In genomic region chr15:78049691-78050440, GRCh38 we compare ENCODE assay signal across 8 cellular contexts. TPM values are rescaled to one million over a fixed set of nuclear protein-coding genes. Genes with fewer than 3 reads are reported as not detected.
DNase-seq lines count a peak whose midpoint lies in the region; ATAC-seq and TF ChIP-seq lines count a peak whose summit lies in the region.

No MANE protein-coding gene starts in this region.

- H3K4me1 ChIP-seq in gastroesophageal sphincter = peaks cover 0 to 87% (median 46%) of the 10 kb centered on the region in 3 donors
- peaks cover 29% of the 10 kb centered on the region for H3K4me1 ChIP-seq in psoas muscle

- peaks cover 60% of the 10 kb centered on the region for H3K36me3 Mint-ChIP-seq in stimulated activated effector memory CD8-positive, alpha-beta T cell treated with anti-CD3 and anti-CD28 coated beads, Interleukin-12 subunit alpha, Interleukin-12 subunit beta, amount 100 ng/mL, for 72 hours

- H3K27me3 ChIP-seq in gastroesophageal sphincter (no peaks in the 10 kb centered on the region), psoas muscle (ENCODE audit: insufficient read depth in 3 of 3, low read length in 2 of 3) (no peaks in the 10 kb centered on the region)

- no peaks in the 10 kb centered on the region for H3K9me3 ChIP-seq in gastroesophageal sphincter
- no peaks in the 10 kb centered on the region for H3K9me3 ChIP-seq in psoas muscle

- peak overlapping the region in 3 of 4 donors; percentile 54 to 65 (median 65) for H3K27ac ChIP-seq in gastroesophageal sphincter
- no peak overlapping the region for H3K27ac ChIP-seq in psoas muscle

- no peak for TF ChIP-seq CTCF in AG09309 (IDR thresholded peaks at IDR 0.05; ENCODE audit: control insufficient read depth, insufficient read depth, low read depth, low read length, missing control alignments)
- TF ChIP-seq CTCF in gastroesophageal sphincter (IDR thresholded peaks at IDR 0.05) = no peak
- no peak for TF ChIP-seq CTCF in psoas muscle (IDR thresholded peaks at IDR 0.05)

- no peaks in the 10 kb centered on the region for H3K9me3 Mint-ChIP-seq in stimulated activated effector memory CD8-positive, alpha-beta T cell treated with anti-CD3 and anti-CD28 coated beads, Interleukin-12 subunit alpha, Interleukin-12 subunit beta, amount 100 ng/mL, for 72 hours

- TF ChIP-seq EP300 in gastroesophageal sphincter (IDR thresholded peaks at IDR 0.05) = no peak

- intact Hi-C loops in psoas muscle (cut with DNase I) = loop anchor here in 1 of 2 donors (5.0 kb wide), 1 partner anchor 38 kb away; no protein-coding TSS in a partner anchor

- H3K27ac Mint-ChIP-seq in stimulated activated effector memory CD8-positive, alpha-beta T cell treated with anti-CD3 and anti-CD28 coated beads, Interleukin-12 subunit alpha, Interleukin-12 subunit beta, amount 100 ng/mL, for 72 hours = peak overlapping the region; percentile 90

- DNase-seq in AG09309 (ENCODE audit: low read depth) = peak; percentile 96
- DNase-seq in GM19240 (ENCODE audit: insufficient read length, low spot score) = peak; percentile 52
- peak; percentile 64 to 73 for DNase-seq in activated CD4-positive, alpha-beta T cell treated with anti-CD3 and anti-CD28 coated beads, Interleukin-2, amount 50 U/mL, for 48 hours
- peak; percentile 45 to 74 for DNase-seq in stimulated activated effector memory CD8-positive, alpha-beta T cell treated with anti-CD3 and anti-CD28 coated beads, Interleukin-12 subunit alpha, Interleukin-12 subunit beta, amount 100 ng/mL, for 72 hours (ENCODE audit: low spot score in 2 of 2)
- no peak for DNase-seq in psoas muscle

- no peak for TF ChIP-seq POLR2A in gastroesophageal sphincter (IDR thresholded peaks at IDR 0.05)

- peak; percentile 64 for ATAC-seq in HG03439 (IDR thresholded peaks at IDR 0.05; ENCODE audit: unreplicated experiment)
- peak; percentile 40 for ATAC-seq in gastroesophageal sphincter
- peak; percentile 77 for ATAC-seq in stimulated activated effector memory CD8-positive, alpha-beta T cell treated with anti-CD3 and anti-CD28 coated beads, Interleukin-12 subunit alpha, Interleukin-12 subunit beta, amount 100 ng/mL, for 72 hours
- no peak for ATAC-seq in psoas muscle
- no peak for ATAC-seq in GM18520 (IDR thresholded peaks at IDR 0.05; ENCODE audit: unreplicated experiment)

- WGBS in gastroesophageal sphincter (ENCODE audit: low coverage in 1 of 2), 2 donors = 19 to 32% methylated on average over 7 of the region's 7 CpGs
- WGBS in psoas muscle, 3 donors = 61 to 71% (median 69%) methylated on average over 7 of the region's 7 CpGs

- H3K4me3 ChIP-seq in AG09309 (ENCODE audit: control insufficient read depth, low read depth, low read length) (no peak overlapping the region), gastroesophageal sphincter (no peak overlapping the region), psoas muscle (no peak overlapping the region)

- peak overlapping the region; percentile 73 for H3K4me3 Mint-ChIP-seq in stimulated activated effector memory CD8-positive, alpha-beta T cell treated with anti-CD3 and anti-CD28 coated beads, Interleukin-12 subunit alpha, Interleukin-12 subunit beta, amount 100 ng/mL, for 72 hours

- H3K4me1 Mint-ChIP-seq in stimulated activated effector memory CD8-positive, alpha-beta T cell treated with anti-CD3 and anti-CD28 coated beads, Interleukin-12 subunit alpha, Interleukin-12 subunit beta, amount 100 ng/mL, for 72 hours = peaks cover 92% of the 10 kb centered on the region

- H3K36me3 ChIP-seq in gastroesophageal sphincter (peaks cover 0 to 21% of the 10 kb centered on the region in 2 donors), psoas muscle (ENCODE audit: insufficient read depth in 1 of 2, low read depth in 1 of 2) (peaks cover 2 to 16% of the 10 kb centered on the region in 2 donors)

RNA-seq across cellular contexts. Expression of gene TBC1D2B, which starts 27.6 kb away (rescaled TPM):
- total RNA-seq in gastroesophageal sphincter (10 to 100 TPM; 36.9 to 51.7 (median 46.5) TPM), psoas muscle (10 to 100 TPM in 1 of 4 donors, 1 to 10 TPM in 3; 6.8 to 11.8 (median 8.8) TPM)
- polyA plus RNA-seq in psoas muscle = 1 to 10 TPM; 2.8 to 5.6 (median 3.4) TPM

RNA-seq across cellular contexts. Expression of gene SH2D7, which starts 42.5 kb away (rescaled TPM):
- total RNA-seq in gastroesophageal sphincter (not detected), psoas muscle (not detected)
- polyA plus RNA-seq in psoas muscle = not detected

Comparison
In these comparisons a context has a peak if more than half of its experiments do, and no peak if none do; other contexts are left out.
1. DNase-seq: peak in AG09309 (single experiment), GM19240 (single experiment), activated CD4-positive, alpha-beta T cell treated with anti-CD3 and anti-CD28 coated beads, Interleukin-2, amount 50 U/mL, for 48 hours (2 of 2) and stimulated activated effector memory CD8-positive, alpha-beta T cell treated with anti-CD3 and anti-CD28 coated beads, Interleukin-12 subunit alpha, Interleukin-12 subunit beta, amount 100 ng/mL, for 72 hours (2 of 2); none in psoas muscle (0 of 2).
2. ATAC-seq: peak in HG03439 (single experiment), gastroesophageal sphincter (single experiment) and stimulated activated effector memory CD8-positive, alpha-beta T cell treated with anti-CD3 and anti-CD28 coated beads, Interleukin-12 subunit alpha, Interleukin-12 subunit beta, amount 100 ng/mL, for 72 hours (single experiment); none in psoas muscle (0 of 4) and GM18520 (single experiment).